8 cellular contexts compared by ENCODE assay signal in genomic region chr19:54448774-54449700, GRCh38. TPM values are rescaled to one million over a fixed set of nuclear protein-coding genes. Genes with fewer than 3 reads are reported as not detected.
DNase-seq lines count a peak whose midpoint lies in the region; ATAC-seq, FAIRE-seq and TF ChIP-seq lines count a peak whose summit lies in the region.

TSS of gene LENG8 (plus strand) at chr19:54449199. CDS start at chr19:54451345, 2,146 bp downstream.

- peak within 1 kb of the TSS; percentile 77 to 94 (median 88) for H3K4me3 ChIP-seq in esophagus squamous epithelium

- peak; percentile 34 for FAIRE-seq in RCC 7860 (lab: Jason Lieb, UNC)

- ATAC-seq in GM21786 (IDR thresholded peaks at IDR 0.05; ENCODE audit: unreplicated experiment), result peak; percentile 89
- ATAC-seq in activated T-cell treated with anti-CD3 and anti-CD28 coated beads, Interleukin-2, amount 50 U/mL, for 72 hours (replicated peaks in 1 of 2), result peak; percentile 93
- ATAC-seq in naive B cell (ENCODE audit: low read depth in 2 of 2), result peak; percentile 86 to 88
- peak; percentile 98 for ATAC-seq in stimulated activated memory B cell treated with anti-CD40 and anti-IgM and Interleukin-4, amounts not matched to agents 10 μg/mL and 1 μg/mL and 100 μg/mL, for 72 hours

- H3K27me3 ChIP-seq in esophagus squamous epithelium, result no peaks in the 10 kb centered on the region

- H3K9me3 ChIP-seq in KOPT-K1 (ENCODE audit: insufficient read depth, low read length, poor library complexity, severe bottlenecking) (no peaks in the 10 kb centered on the region), esophagus squamous epithelium (no peaks in the 10 kb centered on the region)

- H3K4me3 Mint-ChIP-seq in activated T-cell treated with anti-CD3 and anti-CD28 coated beads, Interleukin-2, amount 50 U/mL, for 72 hours, result peak within 1 kb of the TSS; percentile 91 to 99
- peak within 1 kb of the TSS; percentile 89 to 99 (median 98) for H3K4me3 Mint-ChIP-seq in naive B cell
- H3K4me3 Mint-ChIP-seq in stimulated activated memory B cell treated with anti-CD40 and anti-IgM and Interleukin-4, amounts not matched to agents 10 μg/mL and 1 μg/mL and 100 μg/mL, for 72 hours, result peak within 1 kb of the TSS; percentile 100

- 0% methylated on average over 30 to 31 of the region's 96 CpGs for WGBS in esophagus squamous epithelium, 2 donors

- H3K4me1 Mint-ChIP-seq in activated T-cell treated with anti-CD3 and anti-CD28 coated beads, Interleukin-2, amount 50 U/mL, for 72 hours (ENCODE audit: low read depth), result peaks cover 31% of the 10 kb centered on the region
- peaks cover 34 to 57% (median 39%) of the 10 kb centered on the region in 3 donors for H3K4me1 Mint-ChIP-seq in naive B cell
- H3K4me1 Mint-ChIP-seq in stimulated activated memory B cell treated with anti-CD40 and anti-IgM and Interleukin-4, amounts not matched to agents 10 μg/mL and 1 μg/mL and 100 μg/mL, for 72 hours, result peaks cover 53% of the 10 kb centered on the region

- DNase-seq in DMS79 (lab: John Stamatoyannopoulos, UW), result peak; percentile 88
- DNase-seq in RCC 7860 (ENCODE audit: low spot score), result peak; percentile 93
- DNase-seq in activated T-cell treated with anti-CD3 and anti-CD28 coated beads, Interleukin-2, amount 50 U/mL, for 72 hours, result peak; percentile 97 to 98
- peak; percentile 92 for DNase-seq in esophagus squamous epithelium (lab: John Stamatoyannopoulos, UW)
- DNase-seq in naive B cell, result peak; percentile 99

- intact Hi-C loops in esophagus squamous epithelium (cut with DNase I), result no loop called here

- H3K9me3 Mint-ChIP-seq in activated T-cell treated with anti-CD3 and anti-CD28 coated beads, Interleukin-2, amount 50 U/mL, for 72 hours, result no peaks in the 10 kb centered on the region
- peaks cover 0 to 2% (median 0%) of the 10 kb centered on the region in 7 donors for H3K9me3 Mint-ChIP-seq in naive B cell
- H3K9me3 Mint-ChIP-seq in stimulated activated memory B cell treated with anti-CD40 and anti-IgM and Interleukin-4, amounts not matched to agents 10 μg/mL and 1 μg/mL and 100 μg/mL, for 72 hours, result no peaks in the 10 kb centered on the region

- peaks cover 23 to 24% of the 10 kb centered on the region in 2 donors for H3K36me3 Mint-ChIP-seq in activated T-cell treated with anti-CD3 and anti-CD28 coated beads, Interleukin-2, amount 50 U/mL, for 72 hours (ENCODE audit: insufficient read depth in 2 of 2)
- H3K36me3 Mint-ChIP-seq in naive B cell, result peaks cover 6 to 17% of the 10 kb centered on the region in 2 donors
- peaks cover 58% of the 10 kb centered on the region for H3K36me3 Mint-ChIP-seq in stimulated activated memory B cell treated with anti-CD40 and anti-IgM and Interleukin-4, amounts not matched to agents 10 μg/mL and 1 μg/mL and 100 μg/mL, for 72 hours

- peak within 1 kb of the TSS; percentile 89 for H3K27ac ChIP-seq in KOPT-K1 (ENCODE audit: low read depth, low read length, poor library complexity, severe bottlenecking)
- H3K27ac ChIP-seq in esophagus squamous epithelium, result peak within 1 kb of the TSS; percentile 96 to 99 (median 98)

- H3K27me3 Mint-ChIP-seq in activated T-cell treated with anti-CD3 and anti-CD28 coated beads, Interleukin-2, amount 50 U/mL, for 72 hours (ENCODE audit: low read depth), result no peaks in the 10 kb centered on the region
- H3K27me3 Mint-ChIP-seq in naive B cell, result no peaks in the 10 kb centered on the region
- no peaks in the 10 kb centered on the region for H3K27me3 Mint-ChIP-seq in stimulated activated memory B cell treated with anti-CD40 and anti-IgM and Interleukin-4, amounts not matched to agents 10 μg/mL and 1 μg/mL and 100 μg/mL, for 72 hours

- H3K4me1 ChIP-seq in esophagus squamous epithelium, result peaks cover 26 to 62% (median 39%) of the 10 kb centered on the region in 3 donors

- peak in 2 of 6 experiments; percentile 2 to 7 for TF ChIP-seq CTCF in esophagus squamous epithelium (IDR thresholded peaks at IDR 0.05)

- peak in 3 of 4 donors; percentile 91 to 98 (median 96) for TF ChIP-seq POLR2A in esophagus squamous epithelium (IDR thresholded peaks at IDR 0.05)

- H3K27ac Mint-ChIP-seq in activated T-cell treated with anti-CD3 and anti-CD28 coated beads, Interleukin-2, amount 50 U/mL, for 72 hours, result peak within 1 kb of the TSS; percentile 99
- H3K27ac Mint-ChIP-seq in naive B cell, result peak within 1 kb of the TSS; percentile 99 to 100 (median 100)
- peak within 1 kb of the TSS; percentile 99 for H3K27ac Mint-ChIP-seq in stimulated activated memory B cell treated with anti-CD40 and anti-IgM and Interleukin-4, amounts not matched to agents 10 μg/mL and 1 μg/mL and 100 μg/mL, for 72 hours

- H3K36me3 ChIP-seq in KOPT-K1 (ENCODE audit: insufficient read depth, low read length), result peaks cover 51% of the 10 kb centered on the region
- peaks cover 21 to 60% (median 21%) of the 10 kb centered on the region in 3 donors for H3K36me3 ChIP-seq in esophagus squamous epithelium

RNA-seq across cellular contexts. Expression of gene LENG8, which starts in this region (rescaled TPM):
- total RNA-seq in activated T-cell treated with anti-CD3 and anti-CD28 coated beads, Interleukin-2, amount 50 U/mL, for 72 hours, result 100 to 1,000 TPM; 221 to 283 TPM
- 10 to 100 TPM; 22.9 to 95.2 (median 49.6) TPM for total RNA-seq in esophagus squamous epithelium
- 10 to 100 TPM in 2 of 6 donors, 1 to 10 TPM in 4; 4.0 to 17.4 (median 8.6) TPM for polyA plus RNA-seq in naive B cell (ENCODE audit: low read depth in 6 of 6)

Comparison
In these comparisons a context has a peak if more than half of its experiments do, and no peak if none do; other contexts are left out.
1. Peak in every context shown above with its lines: DNase-seq, ATAC-seq, H3K4me3 ChIP-seq and H3K27ac ChIP-seq.